Comparison of ENCODE assay signal across 8 cellular contexts in the genomic region with DNA sequence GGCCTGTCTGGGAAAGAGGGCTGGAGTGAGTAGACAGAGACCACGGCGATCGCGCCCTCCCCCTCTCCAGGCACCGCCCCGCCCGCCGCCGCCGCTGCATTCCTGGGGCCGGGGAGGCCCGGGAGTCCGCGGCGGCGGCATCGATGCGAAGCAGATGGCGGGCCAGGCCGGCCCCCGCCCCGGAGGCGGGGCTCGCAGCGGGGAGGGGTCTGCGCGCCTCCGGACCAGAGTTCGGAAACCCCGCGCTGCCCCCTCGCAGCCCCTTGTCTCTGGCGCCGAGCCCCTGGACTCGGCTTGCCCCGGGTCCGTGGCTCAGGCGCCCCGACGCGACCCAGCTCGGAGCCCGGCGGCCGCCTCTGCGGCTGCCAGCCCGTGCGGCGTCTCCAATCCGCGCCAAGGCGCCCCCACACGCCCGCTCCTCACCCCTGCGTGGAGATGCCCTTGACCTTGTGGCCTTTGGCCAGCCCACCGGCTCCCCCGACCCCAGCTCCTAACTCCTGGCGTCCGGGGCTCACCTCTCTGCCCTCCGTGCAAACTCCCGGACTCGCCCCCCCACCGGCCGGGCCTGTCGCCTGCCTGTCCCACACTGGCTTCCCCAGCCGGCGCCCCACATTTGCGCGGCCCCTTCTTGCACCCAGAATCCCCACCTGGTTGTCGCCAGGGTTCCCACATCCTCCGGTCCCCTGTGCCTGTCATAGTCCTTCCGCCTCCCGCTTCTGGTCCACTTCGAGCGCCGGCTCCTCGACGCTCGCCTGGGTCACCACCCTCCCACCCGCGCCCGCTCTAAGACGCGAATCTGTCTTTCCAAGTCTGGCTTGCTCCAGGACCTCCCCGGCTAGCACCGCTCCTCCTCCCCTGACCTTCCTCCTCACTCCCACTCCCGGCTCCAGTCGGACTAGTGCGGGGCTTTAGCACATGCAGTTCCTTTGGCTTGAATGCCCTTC. TPM values are rescaled to one million over a fixed set of nuclear protein-coding genes. Genes with fewer than 3 reads are reported as not detected.
DNase-seq lines count a peak whose midpoint lies in the region; ATAC-seq, FAIRE-seq and TF ChIP-seq lines count a peak whose summit lies in the region.

No MANE protein-coding gene starts in this region.

- peak in 1 of 2 donors; percentile 25 for ATAC-seq in CD4-positive, CD25-positive, alpha-beta regulatory T cell (ENCODE audit: low read depth in 2 of 2)
- no peak for ATAC-seq in central memory CD8-positive, alpha-beta T cell (replicated peaks; ENCODE audit: extremely low read depth, poor library complexity, severe bottlenecking)
- ATAC-seq in lung (ENCODE audit: insufficient read depth, low FRiP score) (no peak), HG03565 (IDR thresholded peaks at IDR 0.05; ENCODE audit: unreplicated experiment) (no peak)

- H3K27me3 Mint-ChIP-seq in CD4-positive, CD25-positive, alpha-beta regulatory T cell, result peaks cover 51% of the 10 kb centered on the region
- H3K27me3 Mint-ChIP-seq in IgD-negative memory B cell, result peaks cover 44% of the 10 kb centered on the region
- peaks cover 61% of the 10 kb centered on the region for H3K27me3 Mint-ChIP-seq in central memory CD8-positive, alpha-beta T cell

- H3K4me1 Mint-ChIP-seq in CD4-positive, CD25-positive, alpha-beta regulatory T cell, result peaks cover 0 to 32% (median 5%) of the 10 kb centered on the region in 4 donors
- H3K4me1 Mint-ChIP-seq in IgD-negative memory B cell, result peaks cover 4 to 12% (median 5%) of the 10 kb centered on the region in 3 donors
- peaks cover 13% of the 10 kb centered on the region for H3K4me1 Mint-ChIP-seq in central memory CD8-positive, alpha-beta T cell

- peak overlapping the region; percentile 36 to 79 (median 68) for H3K27ac Mint-ChIP-seq in CD4-positive, CD25-positive, alpha-beta regulatory T cell
- no peak overlapping the region for H3K27ac Mint-ChIP-seq in IgD-negative memory B cell
- no peak overlapping the region for H3K27ac Mint-ChIP-seq in central memory CD8-positive, alpha-beta T cell (ENCODE audit: low read depth)

- no peak for DNase-seq in CD4-positive, CD25-positive, alpha-beta regulatory T cell
- no peak for DNase-seq in central memory CD8-positive, alpha-beta T cell (ENCODE audit: low spot score in 2 of 2)
- DNase-seq in lung (ENCODE audit: low spot score), result no peak
- DNase-seq in MV-4-11 (lab: John Stamatoyannopoulos, UW), result no peak
- DNase-seq in GM12891 (ENCODE audit: insufficient read length, low spot score), result no peak

- H3K4me3 ChIP-seq in CD4-positive, CD25-positive, alpha-beta regulatory T cell (ENCODE audit: low read depth, low read length), result peak overlapping the region; percentile 32
- H3K4me3 ChIP-seq in lung, result peak overlapping the region; percentile 63
- H3K4me3 ChIP-seq in urinary bladder (ENCODE audit: low read depth, low read length), result peak overlapping the region; percentile 72

- TF ChIP-seq CTCF in lung (IDR thresholded peaks at IDR 0.05; ENCODE audit: control extremely low read depth, extremely low read depth), result no peak

- H3K36me3 ChIP-seq in CD4-positive, CD25-positive, alpha-beta regulatory T cell (ENCODE audit: control insufficient read depth, insufficient read depth, low read length), result peaks cover 7% of the 10 kb centered on the region
- H3K36me3 ChIP-seq in lung (ENCODE audit: control insufficient read depth in 2 of 2, insufficient read depth in 2 of 2, low read length in 2 of 2), result peaks cover 0 to 3% of the 10 kb centered on the region in 2 donors
- no peaks in the 10 kb centered on the region for H3K36me3 ChIP-seq in urinary bladder (ENCODE audit: insufficient read depth)

- FAIRE-seq in GM12891 (lab: Jason Lieb, UNC), result no peak

- WGBS in lung, 2 donors, result 0 to 1% methylated on average over 70 to 89 of the region's 89 CpGs
- WGBS in urinary bladder, result under 1% methylated on average over 89 of the region's 89 CpGs

- no peaks in the 10 kb centered on the region for H3K9me3 ChIP-seq in CD4-positive, CD25-positive, alpha-beta regulatory T cell (ENCODE audit: control insufficient read depth in 2 of 2, low read length in 2 of 2)
- no peaks in the 10 kb centered on the region for H3K9me3 ChIP-seq in lung (ENCODE audit: control insufficient read depth in 2 of 2, insufficient read depth in 1 of 2, low read length in 1 of 2)

- peak overlapping the region; percentile 78 to 82 (median 80) for H3K4me3 Mint-ChIP-seq in CD4-positive, CD25-positive, alpha-beta regulatory T cell
- H3K4me3 Mint-ChIP-seq in IgD-negative memory B cell, result peak overlapping the region; percentile 73 to 95 (median 85)
- peak overlapping the region; percentile 81 for H3K4me3 Mint-ChIP-seq in central memory CD8-positive, alpha-beta T cell

- peaks cover 3% of the 10 kb centered on the region for H3K36me3 Mint-ChIP-seq in CD4-positive, CD25-positive, alpha-beta regulatory T cell
- H3K36me3 Mint-ChIP-seq in IgD-negative memory B cell, result no peaks in the 10 kb centered on the region
- peaks cover 1% of the 10 kb centered on the region for H3K36me3 Mint-ChIP-seq in central memory CD8-positive, alpha-beta T cell (ENCODE audit: insufficient read depth)

- no peak overlapping the region for H3K27ac ChIP-seq in CD4-positive, CD25-positive, alpha-beta regulatory T cell (ENCODE audit: insufficient read depth, low read length, poor library complexity, severe bottlenecking)
- H3K27ac ChIP-seq in lung (ENCODE audit: low read depth in 1 of 2, low read length in 1 of 2), result peak overlapping the region in 1 of 2 donors; percentile 48
- peak overlapping the region; percentile 69 for H3K27ac ChIP-seq in urinary bladder (ENCODE audit: low read depth)

- peaks cover 0 to 2% (median 0%) of the 10 kb centered on the region in 7 donors for H3K9me3 Mint-ChIP-seq in CD4-positive, CD25-positive, alpha-beta regulatory T cell
- H3K9me3 Mint-ChIP-seq in IgD-negative memory B cell, result no peaks in the 10 kb centered on the region
- no peaks in the 10 kb centered on the region for H3K9me3 Mint-ChIP-seq in central memory CD8-positive, alpha-beta T cell

- no peak for TF ChIP-seq POLR2A in GM12891 (IDR thresholded peaks at IDR 0.05; ENCODE audit: low read depth, low read length)

- H3K27me3 ChIP-seq in CD4-positive, CD25-positive, alpha-beta regulatory T cell (ENCODE audit: control insufficient read depth, insufficient read depth, low read length), result peaks cover 8% of the 10 kb centered on the region
- H3K27me3 ChIP-seq in lung (ENCODE audit: control insufficient read depth, insufficient read depth), result no peaks in the 10 kb centered on the region

- H3K4me1 ChIP-seq in CD4-positive, CD25-positive, alpha-beta regulatory T cell (ENCODE audit: control insufficient read depth, insufficient read depth, low read length, poor library complexity, severe bottlenecking), result peaks cover 30% of the 10 kb centered on the region
- H3K4me1 ChIP-seq in lung (ENCODE audit: control insufficient read depth in 2 of 2, insufficient read depth in 2 of 2, low read length in 2 of 2) (peaks cover 0 to 18% of the 10 kb centered on the region in 2 donors), urinary bladder (ENCODE audit: insufficient read depth) (no peaks in the 10 kb centered on the region)

TF ChIP-seq in GM12891, 5 proteins besides CTCF, POLR2A, EP300 and RAD21:
- no peak for TF ChIP-seq PAX5 (IDR thresholded peaks at IDR 0.05; ENCODE audit: insufficient read depth, low read length, severe bottlenecking)
- no peak for TF ChIP-seq TAF1 (IDR thresholded peaks at IDR 0.05; ENCODE audit: low read depth, low read length)
- TF ChIP-seq SPI1 (IDR thresholded peaks at IDR 0.05; ENCODE audit: low read depth, low read length), result no peak
- TF ChIP-seq POU2F2 (IDR thresholded peaks at IDR 0.05; ENCODE audit: low read depth, low read length), result no peak
- TF ChIP-seq POLR2AphosphoS5 (IDR thresholded peaks at IDR 0.05; ENCODE audit: low read depth, low read length), result no peak

RNA-seq across cellular contexts. Expression of a gene that starts 1.0 kb away (rescaled TPM):
- total RNA-seq in CD4-positive, CD25-positive, alpha-beta regulatory T cell, result 6.9 TPM
- polyA plus RNA-seq in CD4-positive, CD25-positive, alpha-beta regulatory T cell, result 1 to 10 TPM in 2 of 4 donors, under 1 TPM in 2; 0.70 to 1.8 (median 1.1) TPM
- 0.16 TPM for polyA plus RNA-seq in IgD-negative memory B cell
- 10 to 100 TPM; 13.1 to 32.9 TPM for total RNA-seq in lung
- 10 to 100 TPM in 1 of 2 donors, 1 to 10 TPM in 1; 4.7 to 19.6 TPM for polyA plus RNA-seq in lung
- total RNA-seq in urinary bladder, result 10.4 TPM
- polyA plus RNA-seq in urinary bladder, result 16.8 TPM
- polyA plus RNA-seq in GM12891 (2012; ENCODE audit: low read depth, missing spikeins), result 0.08 TPM

RNA-seq across cellular contexts. Expression of a gene that starts 42.6 kb away (rescaled TPM):
- total RNA-seq in CD4-positive, CD25-positive, alpha-beta regulatory T cell, result 4.1 TPM
- 1 to 10 TPM; 3.4 to 5.9 (median 4.5) TPM for polyA plus RNA-seq in CD4-positive, CD25-positive, alpha-beta regulatory T cell
- polyA plus RNA-seq in IgD-negative memory B cell, result 6.6 TPM
- 10 to 100 TPM; 12.0 to 17.6 TPM for total RNA-seq in lung
- 1 to 10 TPM; 4.1 to 5.2 TPM for polyA plus RNA-seq in lung
- 9.7 TPM for total RNA-seq in urinary bladder
- 9.3 TPM for polyA plus RNA-seq in urinary bladder
- 2.7 TPM for polyA plus RNA-seq in GM12891 (2012; ENCODE audit: low read depth, missing spikeins)

RNA-seq across cellular contexts. Expression of a gene that starts 59.0 kb away (rescaled TPM):
- total RNA-seq in CD4-positive, CD25-positive, alpha-beta regulatory T cell, result 55.6 TPM
- 10 to 100 TPM; 40.1 to 48.1 (median 42.4) TPM for polyA plus RNA-seq in CD4-positive, CD25-positive, alpha-beta regulatory T cell
- polyA plus RNA-seq in IgD-negative memory B cell, result 20.8 TPM
- 10 to 100 TPM; 20.8 to 28.3 TPM for total RNA-seq in lung
- polyA plus RNA-seq in lung, result 10 to 100 TPM; 12.1 to 16.9 TPM
- 36.7 TPM for total RNA-seq in urinary bladder
- 26.3 TPM for polyA plus RNA-seq in urinary bladder
- 12.0 TPM for polyA plus RNA-seq in GM12891 (2012; ENCODE audit: low read depth, missing spikeins)

Comparison
In these comparisons a context has a peak if more than half of its experiments do, and no peak if none do; other contexts are left out.
1. H3K27ac Mint-ChIP-seq: peak in CD4-positive, CD25-positive, alpha-beta regulatory T cell (3 of 3); none in IgD-negative memory B cell (0 of 3) and central memory CD8-positive, alpha-beta T cell (single experiment).
2. Peak in every context shown above with its lines, with median percentiles within 50 percentile points of each other: H3K4me3 ChIP-seq and H3K4me3 Mint-ChIP-seq.